17 cellular contexts compared by ENCODE assay signal in the genomic region with DNA sequence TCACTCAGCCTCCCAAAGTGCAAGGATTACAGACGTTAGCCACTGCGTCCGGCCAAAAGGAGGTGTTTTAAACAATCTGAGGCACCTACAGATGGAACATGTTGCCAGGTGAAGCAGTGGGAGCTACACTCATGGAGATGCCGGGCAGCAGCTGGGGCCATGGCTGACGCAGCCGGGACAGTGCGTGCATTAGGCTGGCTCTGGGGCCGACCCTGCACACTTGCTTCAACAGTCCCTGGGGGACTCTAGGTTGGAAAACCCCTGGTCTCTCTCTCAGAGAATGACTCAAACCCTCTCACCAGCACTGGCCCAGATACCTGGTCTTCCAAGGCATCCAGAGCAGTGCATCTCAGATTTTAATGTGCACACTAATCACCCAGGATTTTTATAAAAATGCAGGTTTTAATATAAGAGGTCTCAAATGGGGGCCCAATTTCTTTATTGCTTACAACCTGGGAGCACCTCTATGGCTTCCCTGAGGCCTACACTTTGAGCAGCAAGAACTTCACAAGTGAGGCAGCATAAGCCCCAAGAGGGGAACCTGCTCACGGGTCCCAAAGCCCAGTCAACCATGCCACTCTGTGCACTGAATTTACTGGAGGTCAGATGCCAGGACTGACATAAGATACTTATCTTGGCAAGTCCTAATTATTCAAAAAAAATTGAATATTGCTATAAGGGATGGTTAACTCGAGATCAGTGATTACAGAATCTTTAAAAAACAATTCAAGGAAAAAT.
DNase-seq lines count a peak whose midpoint lies in the region; ATAC-seq and TF ChIP-seq lines count a peak whose summit lies in the region.
"Had no signal": no experiment of that assay in that cellular context is flagged by ENCODE, and none has a peak within 500 bp of the region (broad histone marks: within the 10 kb centered on the region; RNA-seq: fewer than 3 reads in every experiment).

No MANE protein-coding gene starts in this region.

- H3K36me3 Mint-ChIP-seq in immature natural killer cell: peaks cover 25 to 57% (median 38%) of the 10 kb centered on the region in 3 donors

- ATAC-seq in GM18520 (IDR thresholded peaks at IDR 0.05; ENCODE audit: unreplicated experiment) (peak; percentile 57), HG03097 (IDR thresholded peaks at IDR 0.05; ENCODE audit: low FRiP score, unreplicated experiment) (peak; percentile 62)
- ATAC-seq: gastrocnemius medialis; HCT116; naive thymus-derived CD4-positive, alpha-beta T cell; sciatic nerve had no signal

- no peak overlapping the region for H3K4me3 ChIP-seq in uterus
- no peak overlapping the region for H3K4me3 ChIP-seq in WERI-Rb-1 (ENCODE audit: low read depth, low read length)
- H3K4me3 ChIP-seq: gastrocnemius medialis, tibial artery had no signal

- H3K36me3 ChIP-seq in uterus: no peaks in the 10 kb centered on the region
- H3K36me3 ChIP-seq in WERI-Rb-1: peaks cover 81% of the 10 kb centered on the region

- peaks cover 9 to 17% (median 9%) of the 10 kb centered on the region in 3 donors for H3K27me3 Mint-ChIP-seq in immature natural killer cell (ENCODE audit: low read depth in 3 of 3)

- no peak for TF ChIP-seq CTCF in GM20000 (IDR thresholded peaks at IDR 0.05; ENCODE audit: extremely low read depth, missing control alignments)
- no peak for TF ChIP-seq CTCF in uterus (IDR thresholded peaks at IDR 0.05)
- no peak for TF ChIP-seq CTCF in WERI-Rb-1 (IDR thresholded peaks at IDR 0.05; ENCODE audit: low read depth, low read length)

- H3K27me3 ChIP-seq in uterus (no peaks in the 10 kb centered on the region), WERI-Rb-1 (ENCODE audit: insufficient read depth, low read depth, severe bottlenecking) (no peaks in the 10 kb centered on the region)
- H3K27me3 ChIP-seq: gastrocnemius medialis, tibial artery had no signal

- H3K4me1 Mint-ChIP-seq in immature natural killer cell: peaks cover 58 to 77% of the 10 kb centered on the region in 2 donors

- DNase-seq in GM20000 (ENCODE audit: low spot score): peak; percentile 62
- DNase-seq in immature natural killer cell: no peak
- no peak for DNase-seq in HEK293T (ENCODE audit: extremely low spot score)
- no peak for DNase-seq in uterus
- DNase-seq in HuH-7.5 (ENCODE audit: low spot score): no peak
- DNase-seq in WERI-Rb-1: no peak
- DNase-seq: COR-L47; effector CD8-positive, alpha-beta T cell; gastrocnemius medialis; naive thymus-derived CD4-positive, alpha-beta T cell; NCI-H1105; SIG-M5; tibial artery had no signal

- TF ChIP-seq POLR2A in uterus (IDR thresholded peaks at IDR 0.05): no peak

- H3K27ac Mint-ChIP-seq in immature natural killer cell: no peak overlapping the region

- no peaks in the 10 kb centered on the region for H3K4me1 ChIP-seq in uterus

- intact Hi-C loops in uterus (cut with DNase I; ENCODE audit: low total_unique reads): no loop called here

- H3K27ac ChIP-seq in uterus (no peak overlapping the region), WERI-Rb-1 (no peak overlapping the region)
- H3K27ac ChIP-seq: gastrocnemius medialis, tibial artery had no signal

- H3K9me3 Mint-ChIP-seq in immature natural killer cell: no peaks in the 10 kb centered on the region
- H3K9me3 Mint-ChIP-seq: naive thymus-derived CD4-positive, alpha-beta T cell had no signal

- POLR2A ChIA-PET in HEK293T (lab: Yijun Ruan, JAX): no interaction called here

- peak overlapping the region in 4 of 5 donors; percentile 15 to 84 (median 48) for H3K4me3 Mint-ChIP-seq in immature natural killer cell

- H3K9me3 ChIP-seq in uterus: no peaks in the 10 kb centered on the region
- H3K9me3 ChIP-seq in WERI-Rb-1 (ENCODE audit: severe bottlenecking): no peaks in the 10 kb centered on the region
- H3K9me3 ChIP-seq: gastrocnemius medialis, tibial artery had no signal

- CTCF ChIA-PET in HEK293T (lab: Yijun Ruan, JAX): interaction anchor here (0.6 kb wide), 1 partner anchor 233 kb away, joined by 6 read pairs; no protein-coding TSS in a partner anchor

TF ChIP-seq in HEK293T, 16 proteins besides CTCF, POLR2A, EP300 and RAD21:
- TF ChIP-seq NFRKB (IDR thresholded peaks at IDR 0.05) (no peak), ARNT (IDR thresholded peaks at IDR 0.05) (no peak), SP1 (IDR thresholded peaks at IDR 0.05) (no peak), ELF4 (IDR thresholded peaks at IDR 0.05) (no peak), BHLHE40 (IDR thresholded peaks at IDR 0.05; ENCODE audit: borderline replicate concordance) (no peak), SUZ12 (IDR thresholded peaks at IDR 0.05) (no peak), TARDBP (IDR thresholded peaks at IDR 0.05) (no peak), ZNF384 (IDR thresholded peaks at IDR 0.05) (no peak)
- TF ChIP-seq, protein P1, sequence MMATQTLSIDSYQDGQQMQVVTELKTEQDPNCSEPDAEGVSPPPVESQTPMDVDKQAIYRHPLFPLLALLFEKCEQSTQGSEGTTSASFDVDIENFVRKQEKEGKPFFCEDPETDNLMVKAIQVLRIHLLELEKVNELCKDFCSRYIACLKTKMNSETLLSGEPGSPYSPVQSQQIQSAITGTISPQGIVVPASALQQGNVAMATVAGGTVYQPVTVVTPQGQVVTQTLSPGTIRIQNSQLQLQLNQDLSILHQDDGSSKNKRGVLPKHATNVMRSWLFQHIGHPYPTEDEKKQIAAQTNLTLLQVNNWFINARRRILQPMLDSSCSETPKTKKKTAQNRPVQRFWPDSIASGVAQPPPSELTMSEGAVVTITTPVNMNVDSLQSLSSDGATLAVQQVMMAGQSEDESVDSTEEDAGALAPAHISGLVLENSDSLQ (IDR thresholded peaks at IDR 0.05): no peak
